ENCODE assay signal across 8 cellular contexts in genomic region chr16:3282747-3283524, GRCh38. TPM values are rescaled to one million over a fixed set of nuclear protein-coding genes. Genes with fewer than 3 reads are reported as not detected.
DNase-seq lines count a peak whose midpoint lies in the region; ATAC-seq lines count a peak whose summit lies in the region.

Gene ZNF263 (plus strand): TSS chr16:3283491. CDS start chr16:3283819, 328 bp downstream.

- H3K4me1 Mint-ChIP-seq in activated T-helper 1 cell treated with anti-CD3 and anti-CD28 coated beads, Interleukin-12 subunit alpha, Interleukin-12 subunit beta, Interleukin-2, Interleukin-4 antibody, amounts not matched to agents 30 ng/mL and 10 ng/mL and 1 ng/mL, durations not matched to agents 14 hours and 24 hours and 36 hours (ENCODE audit: low read depth) = peaks cover 23% of the 10 kb centered on the region
- H3K4me1 Mint-ChIP-seq in naive B cell = peaks cover 29 to 43% (median 32%) of the 10 kb centered on the region in 3 donors
- peaks cover 28% of the 10 kb centered on the region for H3K4me1 Mint-ChIP-seq in stimulated activated memory B cell treated with anti-CD40 and anti-IgM and Interleukin-4, amounts not matched to agents 10 μg/mL and 1 μg/mL and 100 μg/mL, for 72 hours

- H3K79me2 ChIP-seq in GM23248 (ENCODE audit: insufficient read depth) = peaks cover 46% of the 10 kb centered on the region

- H3F3A ChIP-seq in GM23248 (ENCODE audit: insufficient read depth) = peaks cover 11% of the 10 kb centered on the region

- no peaks in the 10 kb centered on the region for H3K9me2 ChIP-seq in GM23248 (ENCODE audit: insufficient read depth)

- DNase-seq in DMS79 treated with DMSO at 0.1 percent for 48 hours (lab: John Stamatoyannopoulos, UW) (peak; percentile 96), GM23248 (peak; percentile 99), Kasumi-1 (lab: John Stamatoyannopoulos, UW) (peak; percentile 91 to 93), RPMI7951 (ENCODE audit: low read depth) (peak; percentile 97), fibroblast of gingiva (ENCODE audit: low read depth) (peak; percentile 98), naive B cell (peak; percentile 93)
- DNase-seq in activated T-helper 1 cell treated with anti-CD3 and anti-CD28 coated beads, Interleukin-12 subunit alpha, Interleukin-12 subunit beta, Interleukin-2, Interleukin-4 antibody, amounts not matched to agents 30 ng/mL and 10 ng/mL and 1 ng/mL, durations not matched to agents 14 hours and 24 hours and 36 hours (ENCODE audit: low spot score) = peak; percentile 90

- no peaks in the 10 kb centered on the region for H3K27me3 Mint-ChIP-seq in activated T-helper 1 cell treated with anti-CD3 and anti-CD28 coated beads, Interleukin-12 subunit alpha, Interleukin-12 subunit beta, Interleukin-2, Interleukin-4 antibody, amounts not matched to agents 30 ng/mL and 10 ng/mL and 1 ng/mL, durations not matched to agents 14 hours and 24 hours and 36 hours (ENCODE audit: insufficient read depth)
- H3K27me3 Mint-ChIP-seq in naive B cell = no peaks in the 10 kb centered on the region
- H3K27me3 Mint-ChIP-seq in stimulated activated memory B cell treated with anti-CD40 and anti-IgM and Interleukin-4, amounts not matched to agents 10 μg/mL and 1 μg/mL and 100 μg/mL, for 72 hours = no peaks in the 10 kb centered on the region

- H3K27ac Mint-ChIP-seq in activated T-helper 1 cell treated with anti-CD3 and anti-CD28 coated beads, Interleukin-12 subunit alpha, Interleukin-12 subunit beta, Interleukin-2, Interleukin-4 antibody, amounts not matched to agents 30 ng/mL and 10 ng/mL and 1 ng/mL, durations not matched to agents 14 hours and 24 hours and 36 hours = peak within 1 kb of the TSS; percentile 97
- peak within 1 kb of the TSS; percentile 97 to 99 (median 99) for H3K27ac Mint-ChIP-seq in naive B cell
- H3K27ac Mint-ChIP-seq in stimulated activated memory B cell treated with anti-CD40 and anti-IgM and Interleukin-4, amounts not matched to agents 10 μg/mL and 1 μg/mL and 100 μg/mL, for 72 hours = peak within 1 kb of the TSS; percentile 93

- H3K4me1 ChIP-seq in GM23248 (ENCODE audit: insufficient read depth) = peaks cover 10% of the 10 kb centered on the region

- intact Hi-C loops in activated T-helper 1 cell treated with anti-CD3 and anti-CD28 coated beads, Interleukin-12 subunit alpha, Interleukin-12 subunit beta, Interleukin-2, Interleukin-4 antibody, amounts not matched to agents 30 ng/mL and 10 ng/mL and 1 ng/mL, durations not matched to agents 14 hours and 24 hours and 36 hours (cut with micrococcal nuclease) = loop anchor here (1.0 to 5.0 kb wide), 9 partner anchors 19 to 217 kb away; partner anchors contain the start of genes NAA60, OR1F1, TIGD7 and ZNF174

- peak within 1 kb of the TSS; percentile 98 for H3K27ac ChIP-seq in GM23248

- H3K4me3 ChIP-seq in GM23248 = peak within 1 kb of the TSS; percentile 88

- H4K20me1 ChIP-seq in GM23248 (ENCODE audit: insufficient read depth) = no peaks in the 10 kb centered on the region

- peak; percentile 84 to 86 for ATAC-seq in naive B cell (ENCODE audit: low read depth in 2 of 2)
- ATAC-seq in stimulated activated memory B cell treated with anti-CD40 and anti-IgM and Interleukin-4, amounts not matched to agents 10 μg/mL and 1 μg/mL and 100 μg/mL, for 72 hours = peak; percentile 95

- H3K36me3 ChIP-seq in GM23248 (ENCODE audit: low read depth) = peaks cover 8% of the 10 kb centered on the region; the same call in 1 of the 2 replicates

- H3K9me3 Mint-ChIP-seq in activated T-helper 1 cell treated with anti-CD3 and anti-CD28 coated beads, Interleukin-12 subunit alpha, Interleukin-12 subunit beta, Interleukin-2, Interleukin-4 antibody, amounts not matched to agents 30 ng/mL and 10 ng/mL and 1 ng/mL, durations not matched to agents 14 hours and 24 hours and 36 hours = peaks cover 34% of the 10 kb centered on the region
- peaks cover 0 to 4% (median 0%) of the 10 kb centered on the region in 7 donors for H3K9me3 Mint-ChIP-seq in naive B cell
- H3K9me3 Mint-ChIP-seq in stimulated activated memory B cell treated with anti-CD40 and anti-IgM and Interleukin-4, amounts not matched to agents 10 μg/mL and 1 μg/mL and 100 μg/mL, for 72 hours = no peaks in the 10 kb centered on the region

- in situ Hi-C loops in GM23248 (cut with MboI) = no loop called here

- no peaks in the 10 kb centered on the region for H3K9me3 ChIP-seq in GM23248 (ENCODE audit: low read depth)

- 1 to 2% methylated on average over 63 to 68 of the region's 70 CpGs for WGBS in GM23248 (ENCODE audit: low coverage in 1 of 2, low lambda C conversion rate in 2 of 2, missing lambda C conversion rate in 2 of 2), 2 experiments

- peak within 1 kb of the TSS; percentile 96 for H3K4me3 Mint-ChIP-seq in activated T-helper 1 cell treated with anti-CD3 and anti-CD28 coated beads, Interleukin-12 subunit alpha, Interleukin-12 subunit beta, Interleukin-2, Interleukin-4 antibody, amounts not matched to agents 30 ng/mL and 10 ng/mL and 1 ng/mL, durations not matched to agents 14 hours and 24 hours and 36 hours
- peak within 1 kb of the TSS; percentile 88 to 98 (median 96) for H3K4me3 Mint-ChIP-seq in naive B cell
- peak within 1 kb of the TSS; percentile 92 for H3K4me3 Mint-ChIP-seq in stimulated activated memory B cell treated with anti-CD40 and anti-IgM and Interleukin-4, amounts not matched to agents 10 μg/mL and 1 μg/mL and 100 μg/mL, for 72 hours

- peak within 1 kb of the TSS; percentile 99 for H3K4me2 ChIP-seq in GM23248 (ENCODE audit: unreplicated experiment)

- H3K9ac ChIP-seq in GM23248 = peak within 1 kb of the TSS; percentile 94

- H3K36me3 Mint-ChIP-seq in activated T-helper 1 cell treated with anti-CD3 and anti-CD28 coated beads, Interleukin-12 subunit alpha, Interleukin-12 subunit beta, Interleukin-2, Interleukin-4 antibody, amounts not matched to agents 30 ng/mL and 10 ng/mL and 1 ng/mL, durations not matched to agents 14 hours and 24 hours and 36 hours (ENCODE audit: low read depth) = peaks cover 40% of the 10 kb centered on the region
- peaks cover under 1 to 4% of the 10 kb centered on the region in 2 donors for H3K36me3 Mint-ChIP-seq in naive B cell
- H3K36me3 Mint-ChIP-seq in stimulated activated memory B cell treated with anti-CD40 and anti-IgM and Interleukin-4, amounts not matched to agents 10 μg/mL and 1 μg/mL and 100 μg/mL, for 72 hours = peaks cover 43% of the 10 kb centered on the region

- peak within 1 kb of the TSS; percentile 97 for H2AFZ ChIP-seq in GM23248

- no peaks in the 10 kb centered on the region for H3K27me3 ChIP-seq in GM23248 (replicated peaks; ENCODE audit: insufficient read depth)

RNA-seq across cellular contexts. Expression of gene ZNF263, which starts in this region (rescaled TPM):
- total RNA-seq in GM23248 (2014; rRNA removed; shearing (Covaris generic)) = 55.7 and 66.3 TPM in 2 replicates
- polyA plus RNA-seq in GM23248 (2016; fragmentation: Nextera tagmentation; extraction: Ambion mirVana) (20.5 and 22.1 TPM in 2 replicates), naive B cell (ENCODE audit: low read depth in 6 of 6) (10 to 100 TPM; 39.8 to 65.5 (median 51.6) TPM)
- total RNA-seq in RPMI7951 (2014; rRNA removed; shearing (Covaris generic)) = 19.8 and 28.6 TPM in 2 replicates
- total RNA-seq in activated T-helper 1 cell treated with anti-CD3 and anti-CD28 coated beads, Interleukin-12 subunit alpha, Interleukin-12 subunit beta, Interleukin-2, Interleukin-4 antibody, amounts not matched to agents 30 ng/mL and 10 ng/mL and 1 ng/mL, durations not matched to agents 14 hours and 24 hours and 36 hours = 25.5 and 27.8 TPM in 2 replicates

Comparison
In these comparisons a context has a peak if more than half of its experiments do, and no peak if none do; other contexts are left out.
1. Peak in every context shown above with its lines: DNase-seq, ATAC-seq, H3K4me3 ChIP-seq and H3K27ac ChIP-seq.